19 cellular contexts compared by ENCODE assay signal in the genomic region with DNA sequence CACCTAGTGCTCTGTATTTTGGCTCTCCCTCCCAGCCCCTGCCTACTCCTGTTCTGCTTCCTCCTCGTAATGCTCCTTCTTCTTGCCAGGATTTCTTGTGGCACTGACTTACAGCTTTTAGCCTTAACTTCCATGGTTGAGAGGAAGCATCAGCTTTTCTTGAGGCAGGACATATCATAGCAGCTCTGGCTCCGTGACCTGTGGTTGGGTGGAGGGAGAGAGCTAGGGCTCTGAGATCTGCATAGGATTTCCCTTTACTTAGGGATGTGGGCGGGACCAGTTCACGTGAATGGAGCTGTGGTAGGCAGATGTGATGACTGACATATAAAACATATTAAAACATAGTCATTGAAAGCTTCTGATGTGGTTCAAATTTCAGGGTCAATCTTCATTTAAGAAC.
"Had no signal": no experiment of that assay in that cellular context is flagged by ENCODE, and none has a peak within 500 bp of the region (broad histone marks: within the 10 kb centered on the region; RNA-seq: fewer than 3 reads in every experiment).

No MANE protein-coding gene starts in this region.

- ATAC-seq: activated CD8-positive, alpha-beta memory T cell treated with anti-CD3 and anti-CD28 coated beads, Interleukin-2, amount 10 ng/mL, durations not matched to agents 7 days and 5 days; activated naive CD4-positive, alpha-beta T cell treated with anti-CD3 and anti-CD28 coated beads, Interleukin-2, amount 50 U/mL, for 72 hours; activated naive CD8-positive, alpha-beta T cell treated with anti-CD3 and anti-CD28 coated beads, Interleukin-2, amount 50 U/mL, for 24 hours; activated T-cell treated with anti-CD3 and anti-CD28 coated beads, Interleukin-2, amount 50 U/mL, for 4 hours; body of pancreas had no signal

- H3K36me3 Mint-ChIP-seq: activated CD8-positive, alpha-beta memory T cell treated with anti-CD3 and anti-CD28 coated beads, Interleukin-2, amount 10 ng/mL, durations not matched to agents 7 days and 5 days; activated naive CD4-positive, alpha-beta T cell treated with anti-CD3 and anti-CD28 coated beads, Interleukin-2, amount 50 U/mL, for 72 hours had no signal

- H3K9me3 Mint-ChIP-seq: activated CD4-positive, alpha-beta T cell treated with anti-CD3 and anti-CD28 coated beads, Interleukin-2, amount 10 ng/mL, durations not matched to agents 24 days and 14 days; activated naive CD4-positive, alpha-beta T cell treated with anti-CD3 and anti-CD28 coated beads, Interleukin-2, amount 50 U/mL, for 72 hours; activated naive CD8-positive, alpha-beta T cell treated with anti-CD3 and anti-CD28 coated beads, Interleukin-2, amount 50 U/mL, for 24 hours; activated T-cell treated with anti-CD3 and anti-CD28 coated beads, Interleukin-2, amount 50 U/mL, for 4 hours had no signal

- H3K27ac Mint-ChIP-seq: activated CD4-positive, alpha-beta T cell treated with anti-CD3 and anti-CD28 coated beads, Interleukin-2, amount 10 ng/mL, durations not matched to agents 24 days and 14 days; activated CD8-positive, alpha-beta memory T cell treated with anti-CD3 and anti-CD28 coated beads, Interleukin-2, amount 10 ng/mL, durations not matched to agents 7 days and 5 days; activated naive CD4-positive, alpha-beta T cell treated with anti-CD3 and anti-CD28 coated beads, Interleukin-2, amount 50 U/mL, for 72 hours; activated naive CD8-positive, alpha-beta T cell treated with anti-CD3 and anti-CD28 coated beads, Interleukin-2, amount 50 U/mL, for 24 hours had no signal

- DNase-seq: activated CD4-positive, alpha-beta T cell treated with anti-CD3 and anti-CD28 coated beads for 1 hour; activated CD4-positive, alpha-beta T cell treated with anti-CD3 and anti-CD28 coated beads, Interleukin-2, amount 10 ng/mL, durations not matched to agents 24 days and 14 days; activated CD4-positive, alpha-beta T cell treated with anti-CD3 and anti-CD28 coated beads, Interleukin-2, amount 50 U/mL, for 48 hours; activated CD8-positive, alpha-beta memory T cell treated with anti-CD3 and anti-CD28 coated beads, Interleukin-2, amount 10 ng/mL, durations not matched to agents 7 days and 5 days; activated effector memory CD4-positive, alpha-beta T cell treated with anti-CD3 and anti-CD28 coated beads, Interleukin-2, amount 50 U/mL, for 16 hours; activated naive CD4-positive, alpha-beta T cell treated with Interleukin-2 at 50 U/mL for 16 hours; activated naive CD8-positive, alpha-beta T cell treated with anti-CD3 and anti-CD28 coated beads, Interleukin-2, amount 50 U/mL, for 24 hours; activated T-cell treated with anti-CD3 and anti-CD28 coated beads, Interleukin-2, amount 50 U/mL, for 4 hours; amniotic stem cell; body of pancreas; central memory CD4-positive, alpha-beta T cell; NCI-H1105 treated with DMSO at 0.1 percent for 48 hours; NCI-H1436 treated with DMSO at 0.1 percent for 48 hours; NCI-H187; NCI-H2081; NCI-H510A treated with DMSO at 0.1 percent for 48 hours; SJCRH30; SK-N-SH had no signal

- H3K4me1 Mint-ChIP-seq: activated CD4-positive, alpha-beta T cell treated with anti-CD3 and anti-CD28 coated beads, Interleukin-2, amount 10 ng/mL, durations not matched to agents 24 days and 14 days; activated CD8-positive, alpha-beta memory T cell treated with anti-CD3 and anti-CD28 coated beads, Interleukin-2, amount 10 ng/mL, durations not matched to agents 7 days and 5 days; activated naive CD8-positive, alpha-beta T cell treated with anti-CD3 and anti-CD28 coated beads, Interleukin-2, amount 50 U/mL, for 24 hours had no signal

- H3K4me3 Mint-ChIP-seq: activated CD4-positive, alpha-beta T cell treated with anti-CD3 and anti-CD28 coated beads, Interleukin-2, amount 10 ng/mL, durations not matched to agents 24 days and 14 days; activated CD8-positive, alpha-beta memory T cell treated with anti-CD3 and anti-CD28 coated beads, Interleukin-2, amount 10 ng/mL, durations not matched to agents 7 days and 5 days; activated naive CD8-positive, alpha-beta T cell treated with anti-CD3 and anti-CD28 coated beads, Interleukin-2, amount 50 U/mL, for 24 hours; activated T-cell treated with anti-CD3 and anti-CD28 coated beads, Interleukin-2, amount 50 U/mL, for 4 hours had no signal
